Comparison of ENCODE assay signal across 8 cellular contexts in the genomic region with DNA sequence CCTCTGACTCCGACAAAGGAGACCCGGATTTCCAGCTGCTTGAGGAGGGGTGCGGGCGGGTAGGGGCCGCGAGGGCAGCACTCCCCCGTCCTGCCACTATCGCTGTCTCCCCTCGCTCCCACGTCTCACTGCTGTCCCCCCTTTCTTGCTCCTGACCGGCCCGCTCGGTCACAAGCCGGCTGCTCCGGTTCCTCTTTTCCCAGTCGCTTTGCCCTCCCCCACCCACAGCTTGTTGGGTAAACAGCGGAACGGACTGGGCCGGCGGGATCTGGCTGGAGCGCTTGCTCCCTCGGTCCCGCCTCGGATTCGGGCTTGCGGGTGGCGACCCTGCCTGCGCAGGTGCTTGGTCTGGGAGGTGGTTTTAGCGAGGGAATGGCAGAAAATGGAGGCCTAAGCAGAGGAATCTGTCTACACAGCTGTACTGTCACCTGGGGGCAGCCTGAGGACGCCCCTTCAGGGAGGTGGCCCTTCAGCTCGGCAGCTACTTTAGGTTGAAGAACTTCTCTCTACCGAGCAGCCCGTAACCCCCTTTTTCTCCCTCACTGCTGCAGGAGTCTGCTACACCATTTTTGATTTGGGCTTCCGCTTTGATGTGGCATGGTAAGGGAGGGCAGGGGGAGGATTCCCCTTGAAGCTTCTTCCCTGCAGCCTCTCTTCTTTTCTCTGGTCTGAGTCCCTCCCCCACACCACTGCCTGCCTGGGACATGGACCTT. TPM values are rescaled to one million over a fixed set of nuclear protein-coding genes. Genes with fewer than 3 reads are reported as not detected.
DNase-seq lines count a peak whose midpoint lies in the region; ATAC-seq and TF ChIP-seq lines count a peak whose summit lies in the region.

No MANE protein-coding gene starts in this region.

- no peaks in the 10 kb centered on the region for H3K27me3 ChIP-seq in DOHH2 (ENCODE audit: control insufficient read depth, low read length)
- no peaks in the 10 kb centered on the region for H3K27me3 ChIP-seq in stomach smooth muscle (ENCODE audit: control insufficient read depth in 1 of 2, insufficient read depth in 2 of 2, low read length in 2 of 2)

- DNase-seq in T-cell (peak in 27 of 34 experiments; percentile 17 to 59 (median 35)), lower leg skin (ENCODE audit: low spot score in 2 of 2) (peak; percentile 62 to 93), middle frontal gyrus (ENCODE audit: extremely low spot score, low spot score) (no peak), NCI-H1417 (lab: John Stamatoyannopoulos, UW) (no peak)

- no peak for TF ChIP-seq POLR2A in lower leg skin (IDR thresholded peaks at IDR 0.05)

- CTCF ChIA-PET in T-cell (lab: Charles Lee) = interaction anchor here in 1 of 2 donors (0.6 to 1.1 kb wide), 2 partner anchors 30 to 72 kb away, joined by 3 to 4 read pairs; no protein-coding TSS in a partner anchor

- POLR2A ChIA-PET in T-cell (lab: Charles Lee) = interaction anchor here (0.5 to 0.6 kb wide), 3 partner anchors 13 to 698 kb away, joined by 4 to 6 read pairs (median 5); no protein-coding TSS in a partner anchor

- H3K9me3 ChIP-seq in DOHH2 (ENCODE audit: control insufficient read depth, insufficient read depth, low read length) (no peaks in the 10 kb centered on the region), stomach smooth muscle (ENCODE audit: control insufficient read depth in 2 of 2, low read length in 2 of 2) (no peaks in the 10 kb centered on the region)

- peaks cover 20% of the 10 kb centered on the region for H3F3A ChIP-seq in DOHH2 (ENCODE audit: control insufficient read depth, insufficient read depth)

- peak overlapping the region; percentile 83 to 89 for H3K9ac ChIP-seq in stomach smooth muscle (ENCODE audit: low read length in 2 of 2)

- H3K36me3 ChIP-seq in DOHH2 (ENCODE audit: control insufficient read depth, low read length) = peaks cover 73% of the 10 kb centered on the region
- peaks cover 25 to 28% of the 10 kb centered on the region in 2 donors for H3K36me3 ChIP-seq in stomach smooth muscle (ENCODE audit: control insufficient read depth in 2 of 2, insufficient read depth in 2 of 2, low read length in 2 of 2)

- H3K27ac Mint-ChIP-seq in T-cell = peak overlapping the region; percentile 68 to 75
- H3K27ac Mint-ChIP-seq in dendritic cell treated with granulocyte-macrophage colony-stimulating factor and Interleukin-4, amounts not matched to agents 40 ng/mL and 50 ng/mL, for 4 days = peak overlapping the region; percentile 86

- H3K27ac ChIP-seq in DOHH2 (ENCODE audit: low read depth, low read length) = peak overlapping the region; percentile 65
- H3K27ac ChIP-seq in stomach smooth muscle (ENCODE audit: low read length) = peak overlapping the region; percentile 92

- peak overlapping the region; percentile 78 for H3K4me2 ChIP-seq in DOHH2 (ENCODE audit: low read length)

- peak; percentile 0 for ATAC-seq in HG02840 (IDR thresholded peaks at IDR 0.05; ENCODE audit: low FRiP score, unreplicated experiment)
- peak in 3 of 4 experiments; percentile 2 to 22 (median 11) for ATAC-seq in T-cell (replicated peaks in 1 of 4)

- H3K9me3 Mint-ChIP-seq in T-cell = no peaks in the 10 kb centered on the region
- no peaks in the 10 kb centered on the region for H3K9me3 Mint-ChIP-seq in dendritic cell treated with granulocyte-macrophage colony-stimulating factor and Interleukin-4, amounts not matched to agents 40 ng/mL and 50 ng/mL, for 4 days

- intact Hi-C loops in dendritic cell treated with granulocyte-macrophage colony-stimulating factor and Interleukin-4, amounts not matched to agents 40 ng/mL and 50 ng/mL, for 4 days (cut with micrococcal nuclease) = loop anchor here (2.0 kb wide), 1 partner anchor 15 kb away; a partner anchor contains a TSS
- intact Hi-C loops in lower leg skin (cut with DNase I; ENCODE audit: low total_unique reads) = no loop called here

- TF ChIP-seq CTCF in DOHH2 (IDR thresholded peaks at IDR 0.05; ENCODE audit: low read depth, low read length, poor library complexity, severe bottlenecking) (no peak), lower leg skin (IDR thresholded peaks at IDR 0.05) (no peak)

- H3K4me3 Mint-ChIP-seq in T-cell = peak overlapping the region; percentile 88 to 90 (median 88)
- peak overlapping the region; percentile 86 for H3K4me3 Mint-ChIP-seq in dendritic cell treated with granulocyte-macrophage colony-stimulating factor and Interleukin-4, amounts not matched to agents 40 ng/mL and 50 ng/mL, for 4 days

- H3K36me3 Mint-ChIP-seq in T-cell = peaks cover 26% of the 10 kb centered on the region
- H3K36me3 Mint-ChIP-seq in dendritic cell treated with granulocyte-macrophage colony-stimulating factor and Interleukin-4, amounts not matched to agents 40 ng/mL and 50 ng/mL, for 4 days (ENCODE audit: low read depth) = peaks cover 61% of the 10 kb centered on the region

- peaks cover 50 to 62% (median 56%) of the 10 kb centered on the region in 3 donors for H3K4me1 Mint-ChIP-seq in T-cell
- H3K4me1 Mint-ChIP-seq in dendritic cell treated with granulocyte-macrophage colony-stimulating factor and Interleukin-4, amounts not matched to agents 40 ng/mL and 50 ng/mL, for 4 days (ENCODE audit: low read depth) = peaks cover 67% of the 10 kb centered on the region

- H3K79me2 ChIP-seq in DOHH2 (ENCODE audit: control insufficient read depth, low read length) = peaks cover 63% of the 10 kb centered on the region

- peaks cover 0 to under 1% of the 10 kb centered on the region in 2 donors for H3K27me3 Mint-ChIP-seq in T-cell
- H3K27me3 Mint-ChIP-seq in dendritic cell treated with granulocyte-macrophage colony-stimulating factor and Interleukin-4, amounts not matched to agents 40 ng/mL and 50 ng/mL, for 4 days = no peaks in the 10 kb centered on the region

- H3K9me2 ChIP-seq in DOHH2 (replicated peaks; ENCODE audit: control insufficient read depth, low read length) = no peaks in the 10 kb centered on the region

- peaks cover 10% of the 10 kb centered on the region; the same call in 1 of the 2 replicates for H4K20me1 ChIP-seq in DOHH2 (ENCODE audit: control insufficient read depth, insufficient read depth, low read depth, low read length)

- H3K4me3 ChIP-seq in DOHH2 (ENCODE audit: low read length) (peak overlapping the region; percentile 86), lower leg skin (ENCODE audit: low read depth, poor library complexity, severe bottlenecking) (peak overlapping the region; percentile 66), stomach smooth muscle (ENCODE audit: low read length in 2 of 2) (peak overlapping the region; percentile 87 to 91)

- H3K4me1 ChIP-seq in DOHH2 (ENCODE audit: control insufficient read depth, low read length) = peaks cover 61% of the 10 kb centered on the region
- H3K4me1 ChIP-seq in stomach smooth muscle (ENCODE audit: control insufficient read depth, insufficient read depth, low read length) = peaks cover 54% of the 10 kb centered on the region

- 1% methylated on average over 28 to 29 of the region's 34 CpGs for WGBS in lower leg skin, 2 donors

RNA-seq across cellular contexts. Expression of a gene that starts 0.6 kb away (rescaled TPM):
- total RNA-seq in T-cell (10 to 100 TPM; 57.5 to 88.6 (median 69.5) TPM), lower leg skin (100 to 1,000 TPM; 135 to 180 (median 169) TPM)

RNA-seq across cellular contexts. Expression of a gene that starts 3.6 kb away (rescaled TPM):
- total RNA-seq in T-cell = 1 to 10 TPM; 1.2 to 5.3 (median 3.1) TPM
- 10 to 100 TPM; 21.6 to 50.5 (median 30.3) TPM for total RNA-seq in lower leg skin

RNA-seq across cellular contexts. Expression of a gene that starts 5.6 kb away (rescaled TPM):
- 10 to 100 TPM; 22.1 to 46.6 (median 41.8) TPM for total RNA-seq in T-cell
- total RNA-seq in lower leg skin = 10 to 100 TPM; 12.8 to 26.6 (median 17.7) TPM

RNA-seq across cellular contexts. Expression of a gene that starts 16.0 kb away (rescaled TPM):
- 1 to 10 TPM in 3 of 5 donors, under 1 TPM in 2; 0.50 to 4.3 (median 1.7) TPM for total RNA-seq in T-cell
- total RNA-seq in lower leg skin = 1 to 10 TPM; 1.6 to 6.1 (median 2.7) TPM

RNA-seq across cellular contexts. Expression of a gene that starts 28.7 kb away (rescaled TPM):
- 10 to 100 TPM; 15.3 to 24.3 (median 22.1) TPM for total RNA-seq in T-cell
- total RNA-seq in lower leg skin = 10 to 100 TPM; 14.6 to 24.1 (median 18.2) TPM

Comparison
In these comparisons a context has a peak if more than half of its experiments do, and no peak if none do; other contexts are left out.
1. DNase-seq: peak in T-cell (27 of 34) and lower leg skin (2 of 2); none in middle frontal gyrus (single experiment) and NCI-H1417 (0 of 3).
2. Peak in every context shown above with its lines, with median percentiles within 50 percentile points of each other: H3K4me3 ChIP-seq.